ENCODE assay signal across 23 cellular contexts in genomic region chr4:142427456-142427855, GRCh38.
"Had no signal": no experiment of that assay in that cellular context is flagged by ENCODE, and none has a peak within 500 bp of the region (broad histone marks: within the 10 kb centered on the region; RNA-seq: fewer than 3 reads in every experiment).

No MANE protein-coding gene starts in this region.

- H3K9me3 Mint-ChIP-seq: central memory CD8-positive, alpha-beta T cell; T-cell; type B pancreatic cell had no signal

- H3K27ac Mint-ChIP-seq: activated naive CD4-positive, alpha-beta T cell treated with anti-CD3 and anti-CD28 coated beads, Interleukin-2, amount 50 U/mL, for 72 hours; immature natural killer cell; naive thymus-derived CD4-positive, alpha-beta T cell; T-cell; type B pancreatic cell had no signal

- H3K27me3 Mint-ChIP-seq: central memory CD8-positive, alpha-beta T cell; naive thymus-derived CD4-positive, alpha-beta T cell; T-cell; type B pancreatic cell had no signal

- DNase-seq: activated CD4-positive, alpha-beta T cell treated with anti-CD3 and anti-CD28 coated beads for 1 hour; activated T-cell treated with anti-CD3 and anti-CD28 coated beads, Interleukin-2, amount 50 U/mL, for 1 hour; effector memory CD4-positive, alpha-beta T cell; foreskin melanocyte; immature natural killer cell; lower lobe of right lung; naive thymus-derived CD4-positive, alpha-beta T cell; sigmoid colon; stimulated activated CD4-positive, alpha-beta T cell treated with anti-CD3 and anti-CD28 coated beads, Interleukin-15, amount 100 ng/mL, for 24 hours; stimulated activated CD4-positive, alpha-beta T cell treated with anti-CD3 and anti-CD28 coated beads, Interleukin-4, amount 100 ng/mL, for 1 hour; stimulated activated naive CD4-positive, alpha-beta T cell; T-cell; WERI-Rb-1 had no signal

- H3K27me3 ChIP-seq: ascending aorta, hepatocyte, sigmoid colon had no signal

- H2AFZ ChIP-seq: hepatocyte had no signal

- H3K4me3 ChIP-seq: ascending aorta, hepatocyte, lower lobe of right lung, sigmoid colon, smooth muscle cell, thoracic aorta had no signal

- H3K4me1 Mint-ChIP-seq: central memory CD8-positive, alpha-beta T cell; immature natural killer cell; neural crest cell had no signal

- H3K36me3 ChIP-seq: ascending aorta, lower lobe of right lung, sigmoid colon, thoracic aorta, WERI-Rb-1 had no signal

- H3K36me3 Mint-ChIP-seq: immature natural killer cell, T-cell, type B pancreatic cell had no signal

- H3K4me3 Mint-ChIP-seq: central memory CD8-positive, alpha-beta T cell; immature natural killer cell; naive thymus-derived CD4-positive, alpha-beta T cell; neural crest cell; T-cell; type B pancreatic cell had no signal

- H3K4me1 ChIP-seq: ascending aorta, lower lobe of right lung, sigmoid colon had no signal

- ATAC-seq: activated naive CD4-positive, alpha-beta T cell treated with anti-CD3 and anti-CD28 coated beads, Interleukin-2, amount 50 U/mL, for 72 hours; esophagus mucosa; left lobe of liver; lower lobe of right lung; naive thymus-derived CD4-positive, alpha-beta T cell; T-cell had no signal

- H3K9me3 ChIP-seq: ascending aorta, lower lobe of right lung, sigmoid colon, thoracic aorta had no signal

- H3K27ac ChIP-seq: ascending aorta, hepatocyte, lower lobe of right lung, sigmoid colon, thoracic aorta, WERI-Rb-1 had no signal

- H3K79me2 ChIP-seq: hepatocyte had no signal

- H3K4me2 ChIP-seq: hepatocyte, smooth muscle cell had no signal
